Comparison of ENCODE assay signal across 19 cellular contexts in the genomic region with DNA sequence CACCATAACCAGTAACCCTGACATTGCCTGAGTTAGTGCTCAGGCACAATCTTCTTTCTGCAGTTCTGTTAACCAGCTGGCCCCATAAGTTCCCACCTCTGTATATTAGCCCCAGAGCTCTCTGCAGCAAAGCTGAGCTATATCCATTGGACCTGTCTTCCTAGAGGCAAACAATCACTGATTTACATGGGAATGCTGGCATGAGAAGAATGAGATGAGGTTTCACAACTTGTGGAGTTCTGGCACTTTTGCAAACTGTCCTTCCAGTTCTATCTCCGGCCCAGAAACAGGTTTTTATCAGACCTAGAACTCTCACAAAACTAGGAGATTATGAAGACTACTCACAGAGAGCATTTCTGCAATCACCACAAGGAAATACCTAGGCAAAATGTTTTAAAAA. TPM values are rescaled to one million over a fixed set of nuclear protein-coding genes. Genes with fewer than 3 reads are reported as not detected.
"Had no signal": no experiment of that assay in that cellular context is flagged by ENCODE, and none has a peak within 500 bp of the region (broad histone marks: within the 10 kb centered on the region; RNA-seq: fewer than 3 reads in every experiment).

No MANE protein-coding gene starts in this region.

- H3K4me2 ChIP-seq: neural progenitor cell had no signal

- H3K27me3 ChIP-seq: adrenal gland, neural progenitor cell, right lobe of liver, testis, upper lobe of left lung had no signal

- H3K36me3 ChIP-seq: adrenal gland, heart right ventricle, left ventricle myocardium inferior, neural progenitor cell, right lobe of liver, upper lobe of left lung had no signal

- H3K4me1 ChIP-seq: heart right ventricle, left ventricle myocardium inferior, psoas muscle, right lobe of liver, testis had no signal

- DNase-seq: activated CD4-positive, alpha-beta T cell treated with anti-CD3 and anti-CD28 coated beads for 1 hour; activated CD8-positive, alpha-beta memory T cell treated with anti-CD3 and anti-CD28 coated beads for 24 hours; activated CD8-positive, alpha-beta memory T cell treated with anti-CD3 and anti-CD28 coated beads, Interleukin-2, amount 50 U/mL, for 48 hours; activated effector memory CD4-positive, alpha-beta T cell treated with anti-CD3 and anti-CD28 coated beads, Interleukin-2, amount 50 U/mL, for 16 hours; activated T-cell treated with anti-CD3 and anti-CD28 coated beads, Interleukin-2, amount 50 U/mL, for 72 hours; heart right ventricle; kidney glomerular epithelial cell; left ventricle myocardium inferior; mesendoderm; naive thymus-derived CD4-positive, alpha-beta T cell; psoas muscle; right lobe of liver; stimulated activated CD4-positive, alpha-beta T cell treated with anti-CD3 and anti-CD28 coated beads, Interleukin-4, amount 100 ng/mL, for 4 hours; testis; upper lobe of left lung had no signal

- H3K4me3 ChIP-seq: adrenal gland, heart right ventricle, left ventricle myocardium inferior, neural progenitor cell, psoas muscle, right lobe of liver, testis, upper lobe of left lung had no signal

- H3K9me3 ChIP-seq: adrenal gland, heart right ventricle, left ventricle myocardium inferior, psoas muscle, right lobe of liver, testis, upper lobe of left lung had no signal

- ATAC-seq: activated T-cell treated with anti-CD3 and anti-CD28 coated beads, Interleukin-2, amount 50 U/mL, for 72 hours; heart right ventricle; naive thymus-derived CD4-positive, alpha-beta T cell; psoas muscle; right lobe of liver; stimulated activated memory B cell treated with anti-CD40 and anti-IgM and Interleukin-4, amounts not matched to agents 10 μg/mL and 1 μg/mL and 100 μg/mL, for 72 hours had no signal

- H3K27ac ChIP-seq: adrenal gland, heart right ventricle, left ventricle myocardium inferior, neural progenitor cell, psoas muscle, right lobe of liver, testis, upper lobe of left lung, VCaP had no signal

- H3K9ac ChIP-seq: neural progenitor cell had no signal

- H2AFZ ChIP-seq: neural progenitor cell had no signal

RNA-seq across cellular contexts. Expression of a gene that starts 7.9 kb away (rescaled TPM):
- total RNA-seq: naive thymus-derived CD4-positive, alpha-beta T cell had no signal
- polyA plus RNA-seq: naive thymus-derived CD4-positive, alpha-beta T cell had no signal
